ENCODE assay signal across 8 cellular contexts in genomic region chr17:45307290-45308015, GRCh38. TPM values are rescaled to one million over a fixed set of nuclear protein-coding genes. Genes with fewer than 3 reads are reported as not detected.
DNase-seq lines count a peak whose midpoint lies in the region; ATAC-seq, FAIRE-seq and TF ChIP-seq lines count a peak whose summit lies in the region.

No MANE protein-coding gene starts in this region.

- no peaks in the 10 kb centered on the region for H3K9me3 ChIP-seq in OCI-LY1 (ENCODE audit: low read length)
- H3K9me3 ChIP-seq in left lung, result no peaks in the 10 kb centered on the region
- no peaks in the 10 kb centered on the region for H3K9me3 ChIP-seq in A673 (ENCODE audit: low read depth, low read length, poor library complexity, severe bottlenecking)

- H3K4me2 ChIP-seq in OCI-LY1 (ENCODE audit: low read length), result peak overlapping the region; percentile 14

- TF ChIP-seq CTCF in OCI-LY1 (IDR thresholded peaks at IDR 0.05; ENCODE audit: low read length), result no peak
- no peak for TF ChIP-seq CTCF in astrocyte of the cerebellum (IDR thresholded peaks at IDR 0.05; ENCODE audit: low read depth, low read length, missing control alignments)
- no peak for TF ChIP-seq CTCF in left lung (IDR thresholded peaks at IDR 0.05)
- no peak for TF ChIP-seq CTCF in A673 (conservative IDR thresholded peaks at IDR 0.05; ENCODE audit: low read depth, low read length)

- ATAC-seq in left lung (peak; percentile 22), HG03095 (IDR thresholded peaks at IDR 0.05; ENCODE audit: unreplicated experiment) (no peak)

- no TSS peak for BruUV-seq in A673 (replicated peaks; lab: Mats Ljungman, UMichigan)

- H2AFZ ChIP-seq in OCI-LY1 (ENCODE audit: low read length), result no peak overlapping the region

- peak; percentile 92 for FAIRE-seq in GM19239 (lab: Jason Lieb, UNC)

- H3K9ac ChIP-seq in OCI-LY1 (ENCODE audit: low read length), result no peak overlapping the region

- no peaks in the 10 kb centered on the region for H3K79me2 ChIP-seq in OCI-LY1 (ENCODE audit: insufficient read depth, low read length)

- peak; percentile 80 for DNase-seq in AG08395 (ENCODE audit: low spot score)
- DNase-seq in GM19239 (ENCODE audit: insufficient read length, low spot score), result no peak
- peak; percentile 87 for DNase-seq in astrocyte of the cerebellum (ENCODE audit: low read depth)
- DNase-seq in left lung, result no peak
- peak; percentile 90 for DNase-seq in stromal cell of bone marrow (ENCODE audit: low read depth)
- no peak for DNase-seq in A673 (ENCODE audit: low spot score)

- POLR2A ChIA-PET in A673 (lab: Charles Lee; ENCODE audit: low non-redundant PET), result no interaction called here

- in situ Hi-C loops in astrocyte of the cerebellum (cut with HindIII; ENCODE audit: low sequenced_read_pairs), result no loop called here

- H3K27me3 ChIP-seq in OCI-LY1 (ENCODE audit: insufficient read depth, low read length) (no peaks in the 10 kb centered on the region), left lung (no peaks in the 10 kb centered on the region), A673 (replicated peaks; ENCODE audit: insufficient read depth, low read depth, low read length, poor library complexity) (no peaks in the 10 kb centered on the region)

- H4K20me1 ChIP-seq in OCI-LY1 (ENCODE audit: insufficient read depth, low read length), result no peaks in the 10 kb centered on the region

- H3K36me3 ChIP-seq in OCI-LY1 (ENCODE audit: insufficient read depth, low read length) (peaks cover 10% of the 10 kb centered on the region; the same call in 1 of the 2 replicates), left lung (peaks cover 0 to 6% of the 10 kb centered on the region in 2 donors), A673 (ENCODE audit: insufficient read depth, low read length, poor library complexity, severe bottlenecking) (no peaks in the 10 kb centered on the region)

- H3K4me1 ChIP-seq in OCI-LY1 (ENCODE audit: insufficient read depth, low read length, severe bottlenecking), result peaks cover 47% of the 10 kb centered on the region
- peaks cover 54 to 88% of the 10 kb centered on the region in 2 donors for H3K4me1 ChIP-seq in left lung
- no peaks in the 10 kb centered on the region for H3K4me1 ChIP-seq in A673 (ENCODE audit: insufficient read depth, low read length, poor library complexity, severe bottlenecking)

- H3K4me3 ChIP-seq in OCI-LY1 (ENCODE audit: low read depth, low read length, poor library complexity, severe bottlenecking) (no peak overlapping the region), astrocyte of the cerebellum (ENCODE audit: low read depth, low read length) (no peak overlapping the region), left lung (no peak overlapping the region), A673 (ENCODE audit: low read depth, low read length, poor library complexity, severe bottlenecking) (no peak overlapping the region)

- CTCF ChIA-PET in A673 (lab: Charles Lee), result no interaction called here

- intact Hi-C loops in left lung (cut with DNase I) (no loop called here), A673 (cut with micrococcal nuclease; ENCODE audit: unreplicated experiment) (no loop called here)

- no peaks in the 10 kb centered on the region for H3F3A ChIP-seq in OCI-LY1 (ENCODE audit: insufficient read depth, low read length)

- H3K27ac ChIP-seq in OCI-LY1 (ENCODE audit: low read depth, low read length, poor library complexity, severe bottlenecking) (peak overlapping the region; percentile 41), left lung (peak overlapping the region; percentile 83 to 85), A673 (ENCODE audit: low read depth, low read length, poor library complexity, severe bottlenecking) (no peak overlapping the region)

- H3K9me2 ChIP-seq in OCI-LY1 (ENCODE audit: low read depth, low read length), result no peaks in the 10 kb centered on the region

RNA-seq across cellular contexts. Expression of gene MAP3K14, which starts 9.4 kb away (rescaled TPM):
- total RNA-seq in left lung (10 to 100 TPM; 11.3 to 13.1 TPM), A673 (2021) (3.0 and 5.5 TPM in 2 replicates)

RNA-seq across cellular contexts. Expression of gene SPATA32, which starts 45.6 kb away (rescaled TPM):
- total RNA-seq in left lung (not detected), A673 (2021) (0.22 TPM in 1 of 2 replicates, not detected in the other)

Comparison
In these comparisons a context has a peak if more than half of its experiments do, and no peak if none do; other contexts are left out.
1. DNase-seq: peak in AG08395 (single experiment), astrocyte of the cerebellum (single experiment) and stromal cell of bone marrow (single experiment); none in GM19239 (single experiment), left lung (0 of 2) and A673 (single experiment).